Comparison of ENCODE assay signal across 8 cellular contexts in the genomic region with DNA sequence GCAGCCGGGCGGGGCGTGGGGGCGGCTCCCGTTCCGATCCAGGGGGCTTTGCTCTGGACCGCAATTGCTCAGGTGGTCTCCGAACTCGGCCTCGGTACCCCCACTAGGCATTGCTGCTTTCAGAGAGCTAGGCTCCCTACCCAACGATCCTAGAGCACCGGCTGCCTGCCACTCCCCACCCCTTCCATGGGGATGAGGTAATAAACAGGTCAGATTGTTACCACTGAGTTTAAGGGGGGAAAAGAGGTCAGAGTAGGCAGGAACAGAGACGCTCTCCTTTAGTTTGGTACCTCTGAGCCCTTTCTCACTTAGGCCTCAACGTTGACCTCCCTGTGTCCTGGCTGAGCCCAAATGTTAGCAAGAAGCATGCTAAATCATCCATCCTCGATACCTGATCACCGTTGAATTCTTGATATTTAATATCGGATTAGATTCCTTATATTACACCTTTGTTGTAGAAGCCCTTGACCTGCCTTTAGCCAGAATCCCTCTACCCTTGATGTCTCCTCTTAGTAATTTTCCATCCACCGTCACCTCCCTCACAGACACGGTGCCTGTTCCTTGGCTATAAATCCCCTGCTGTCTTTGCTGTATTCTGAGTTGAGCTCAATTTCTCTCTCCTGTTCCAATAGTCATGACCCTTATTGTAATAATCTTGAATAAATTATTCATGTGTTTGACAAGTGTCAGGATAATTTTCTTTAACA. TPM values are rescaled to one million over a fixed set of nuclear protein-coding genes. Genes with fewer than 3 reads are reported as not detected.
DNase-seq lines count a peak whose midpoint lies in the region; ATAC-seq, FAIRE-seq and TF ChIP-seq lines count a peak whose summit lies in the region.

No MANE protein-coding gene starts in this region.

- H3K36me3 Mint-ChIP-seq in CD4-positive, alpha-beta T cell (ENCODE audit: low read depth): peaks cover 8% of the 10 kb centered on the region

- intact Hi-C loops in CD4-positive, alpha-beta T cell (cut with DNase I, micrococcal nuclease): loop anchor here (5.0 to 10.0 kb wide), 4 partner anchors 119 to 1639 kb away; a partner anchor contains a TSS
- intact Hi-C loops in right lobe of liver (cut with DNase I) (no loop called here), thyroid gland (cut with DNase I) (loop anchor here (10.0 kb wide), 1 partner anchor 101 kb away; no protein-coding TSS in a partner anchor)

- H3K27me3 ChIP-seq in CD4-positive, alpha-beta T cell (ENCODE audit: control insufficient read depth, insufficient read depth, low read length): no peaks in the 10 kb centered on the region
- H3K27me3 ChIP-seq in bronchial epithelial cell (ENCODE audit: control insufficient read depth, insufficient read depth, low read length) (no peaks in the 10 kb centered on the region), right lobe of liver (no peaks in the 10 kb centered on the region), thyroid gland (no peaks in the 10 kb centered on the region)

- H3K4me3 Mint-ChIP-seq in CD4-positive, alpha-beta T cell: peak overlapping the region; percentile 85

- TF ChIP-seq POLR2A in right lobe of liver (IDR thresholded peaks at IDR 0.05) (no peak), thyroid gland (IDR thresholded peaks at IDR 0.05) (no peak)

- peaks cover 51% of the 10 kb centered on the region for H3K4me1 Mint-ChIP-seq in CD4-positive, alpha-beta T cell (ENCODE audit: low read depth)

- H3K27ac ChIP-seq in CD4-positive, alpha-beta T cell (ENCODE audit: low read depth, low read length): peak overlapping the region; percentile 85
- H3K27ac ChIP-seq in right lobe of liver (peak overlapping the region; percentile 94 to 97 (median 94)), thyroid gland (peak overlapping the region; percentile 90 to 97 (median 96))

- no peak for ATAC-seq in CD4-positive, alpha-beta T cell (ENCODE audit: poor library complexity)
- ATAC-seq in GM21390 (IDR thresholded peaks at IDR 0.05; ENCODE audit: unreplicated experiment): peak; percentile 15
- peak; percentile 38 to 48 (median 39) for ATAC-seq in right lobe of liver

- CTCF ChIA-PET in CD4-positive, alpha-beta T cell (lab: Charles Lee): interaction anchor here (1.2 to 1.4 kb wide), 2 partner anchors 11 to 1018 kb away, joined by 3 to 4 read pairs; a partner anchor contains a TSS

- DNase-seq in CD4-positive, alpha-beta T cell: no peak
- peak; percentile 50 for DNase-seq in NAMALWA (ENCODE audit: low spot score)
- no peak for DNase-seq in bronchial epithelial cell (ENCODE audit: low read depth)
- DNase-seq in right lobe of liver: no peak
- DNase-seq in thyroid gland: no peak
- no peak for DNase-seq in NCI-H2081 treated with DMSO at 0.1 percent for 48 hours (lab: John Stamatoyannopoulos, UW)
- no peak for DNase-seq in activated CD4-positive, alpha-beta T cell treated with anti-CD3 and anti-CD28 coated beads, Interleukin-2, amount 50 U/mL, for 48 hours

- H3K9me3 ChIP-seq in CD4-positive, alpha-beta T cell (ENCODE audit: control insufficient read depth, low read length): no peaks in the 10 kb centered on the region
- H3K9me3 ChIP-seq in right lobe of liver: no peaks in the 10 kb centered on the region
- no peaks in the 10 kb centered on the region for H3K9me3 ChIP-seq in thyroid gland

- POLR2A ChIA-PET in CD4-positive, alpha-beta T cell (lab: Charles Lee): interaction anchor here (0.8 to 1.8 kb wide), 4 partner anchors 10 to 115 kb away, joined by 3 to 8 read pairs (median 4); no protein-coding TSS in a partner anchor

- H3K4me1 ChIP-seq in right lobe of liver (peaks cover 0 to 10% (median 3%) of the 10 kb centered on the region in 4 donors), thyroid gland (peaks cover 5 to 7% of the 10 kb centered on the region in 2 donors)

- H3K4me3 ChIP-seq in bronchial epithelial cell (ENCODE audit: low read depth, low read length) (peak overlapping the region; percentile 79), right lobe of liver (peak overlapping the region; percentile 87 to 96 (median 91)), thyroid gland (replicated peaks in 1 of 3) (peak overlapping the region; percentile 30 to 91 (median 90))

- H3K27me3 Mint-ChIP-seq in CD4-positive, alpha-beta T cell: no peaks in the 10 kb centered on the region

- H3K9me3 Mint-ChIP-seq in CD4-positive, alpha-beta T cell: no peaks in the 10 kb centered on the region

- WGBS in right lobe of liver (ENCODE audit: insufficient coverage, low coverage, low lambda C conversion rate, missing lambda C conversion rate): 13% methylated on average over 14 of the region's 19 CpGs
- WGBS in thyroid gland, 2 donors: 21 to 23% methylated on average over 11 to 12 of the region's 19 CpGs

- no peaks in the 10 kb centered on the region for H3K36me3 ChIP-seq in bronchial epithelial cell (ENCODE audit: control insufficient read depth, insufficient read depth, low read length)
- H3K36me3 ChIP-seq in right lobe of liver: no peaks in the 10 kb centered on the region
- H3K36me3 ChIP-seq in thyroid gland: no peaks in the 10 kb centered on the region

- H3K27ac Mint-ChIP-seq in CD4-positive, alpha-beta T cell: peak overlapping the region; percentile 83

- no peak for FAIRE-seq in bronchial epithelial cell (lab: Jason Lieb, UNC)

- TF ChIP-seq CTCF in CD4-positive, alpha-beta T cell (IDR thresholded peaks at IDR 0.05): no peak
- TF ChIP-seq CTCF in bronchial epithelial cell (IDR thresholded peaks at IDR 0.05; ENCODE audit: insufficient read depth, low read length, severe bottlenecking): no peak
- TF ChIP-seq CTCF in right lobe of liver (IDR thresholded peaks at IDR 0.05): no peak
- TF ChIP-seq CTCF in thyroid gland (IDR thresholded peaks at IDR 0.05): no peak

RNA-seq across cellular contexts. Expression of a gene that starts 0.6 kb away (rescaled TPM):
- 1 to 10 TPM; 2.9 to 3.0 TPM for total RNA-seq in CD4-positive, alpha-beta T cell
- total RNA-seq in bronchial epithelial cell: 17.6 and 23.8 TPM in 2 replicates
- total RNA-seq in right lobe of liver: 100 to 1,000 TPM in 2 of 6 experiments, 10 to 100 TPM in 4; 23.3 to 145 (median 36.0) TPM
- 100 to 1,000 TPM; 172 to 284 (median 248) TPM for total RNA-seq in thyroid gland

Comparison
In these comparisons a context has a peak if more than half of its experiments do, and no peak if none do; other contexts are left out.
1. intact Hi-C loops: an anchor here in CD4-positive, alpha-beta T cell (5.0 to 10.0 kb wide) and thyroid gland (10.0 kb wide); none called in right lobe of liver.